33 cellular contexts compared by ENCODE assay signal in the genomic region with DNA sequence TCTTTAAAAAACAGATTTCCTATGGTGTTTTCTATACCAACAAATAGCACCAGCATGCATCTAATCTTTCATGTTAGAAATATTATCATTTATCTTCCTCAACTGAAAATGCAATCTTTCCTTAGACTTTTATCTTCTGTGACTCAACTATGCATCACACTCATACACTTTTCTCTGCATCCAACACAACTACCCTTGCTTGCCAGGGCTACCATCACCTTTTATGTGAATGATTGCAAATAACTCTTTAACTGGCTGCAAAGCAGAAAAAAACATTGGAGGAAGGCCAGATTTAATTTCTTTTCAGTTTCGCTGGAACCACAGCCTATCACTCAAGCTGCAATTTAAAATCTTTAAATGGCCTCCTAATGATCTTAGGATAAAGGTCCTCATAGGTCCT.
"Had no signal": no experiment of that assay in that cellular context is flagged by ENCODE, and none has a peak within 500 bp of the region (broad histone marks: within the 10 kb centered on the region; RNA-seq: fewer than 3 reads in every experiment).

No MANE protein-coding gene starts in this region.

- DNase-seq: activated CD4-positive, alpha-beta memory T cell treated with anti-CD3 and anti-CD28 coated beads for 36 hours; activated CD4-positive, alpha-beta T cell treated with anti-CD3 and anti-CD28 coated beads for 36 hours; activated CD4-positive, alpha-beta T cell treated with anti-CD3 and anti-CD28 coated beads, Interleukin-2, amount 10 ng/mL, durations not matched to agents 24 days and 14 days; activated CD4-positive, CD25-positive, alpha-beta regulatory T cell; activated CD4-positive, CD25-positive, alpha-beta regulatory T cell treated with anti-CD3 and anti-CD28 coated beads, Interleukin-2, amount 50 U/mL, for 72 hours; activated CD8-positive, alpha-beta memory T cell treated with anti-CD3 and anti-CD28 coated beads, Interleukin-2, amount 10 ng/mL, durations not matched to agents 7 days and 5 days; activated CD8-positive, alpha-beta memory T cell treated with anti-CD3 and anti-CD28 coated beads, Interleukin-2, amount 50 U/mL, for 4 hours; activated CD8-positive, alpha-beta T cell treated with anti-CD3 and anti-CD28 coated beads, Interleukin-2, amount 10 ng/mL, durations not matched to agents 7 days and 5 days; activated effector memory CD4-positive, alpha-beta T cell treated with anti-CD3 and anti-CD28 coated beads, Interleukin-2, amount 50 U/mL, for 16 hours; activated naive CD4-positive, alpha-beta T cell treated with anti-CD3 and anti-CD28 coated beads for 36 hours; activated naive CD8-positive, alpha-beta T cell treated with anti-CD3 and anti-CD28 coated beads for 36 hours; activated naive CD8-positive, alpha-beta T cell treated with anti-CD3 and anti-CD28 coated beads, Interleukin-2, amount 50 U/mL, for 24 hours; activated T-cell treated with anti-CD3 and anti-CD28 coated beads, Interleukin-2, amount 50 U/mL, for 1 hour; activated T-cell treated with anti-CD3 and anti-CD28 coated beads, Interleukin-2, amount 50 U/mL, for 48 hours; adrenal gland; amygdala; aorta; caudate nucleus; cortex of kidney; dermis blood vessel endothelial cell; effector CD4-positive, alpha-beta T cell; effector memory CD8-positive, alpha-beta T cell; esophagus squamous epithelium; foreskin melanocyte; heart right ventricle; T-helper 2 cell had no signal

- H3K36me3 ChIP-seq: adrenal gland, esophagus squamous epithelium, gastroesophageal sphincter, heart right ventricle had no signal

- FAIRE-seq: colon had no signal

- H3K4me1 Mint-ChIP-seq: activated CD4-positive, alpha-beta T cell treated with anti-CD3 and anti-CD28 coated beads for 36 hours; activated CD4-positive, alpha-beta T cell treated with anti-CD3 and anti-CD28 coated beads, Interleukin-2, amount 10 ng/mL, durations not matched to agents 24 days and 14 days; activated CD8-positive, alpha-beta memory T cell treated with anti-CD3 and anti-CD28 coated beads, Interleukin-2, amount 10 ng/mL, durations not matched to agents 7 days and 5 days; activated naive CD4-positive, alpha-beta T cell treated with anti-CD3 and anti-CD28 coated beads, Interleukin-2, amount 50 U/mL, for 24 hours; activated naive CD8-positive, alpha-beta T cell treated with anti-CD3 and anti-CD28 coated beads for 36 hours; activated naive CD8-positive, alpha-beta T cell treated with anti-CD3 and anti-CD28 coated beads, Interleukin-2, amount 50 U/mL, for 24 hours had no signal

- H3K9me3 Mint-ChIP-seq: activated CD4-positive, alpha-beta T cell treated with anti-CD3 and anti-CD28 coated beads, Interleukin-2, amount 10 ng/mL, durations not matched to agents 24 days and 14 days had no signal

- H2AFZ ChIP-seq: hepatocyte had no signal

- H3K79me2 ChIP-seq: hepatocyte had no signal

- H3K4me1 ChIP-seq: adrenal gland, esophagus squamous epithelium, gastroesophageal sphincter, heart right ventricle had no signal

- H3K9me3 ChIP-seq: adrenal gland, esophagus squamous epithelium, gastroesophageal sphincter had no signal

- H3K4me3 ChIP-seq: adrenal gland, esophagus squamous epithelium, gastroesophageal sphincter, heart right ventricle, hepatocyte had no signal

- H3K27me3 ChIP-seq: adrenal gland, esophagus squamous epithelium, gastroesophageal sphincter, heart right ventricle, hepatocyte had no signal

- H3K27ac ChIP-seq: adrenal gland, epithelial cell of prostate, esophagus squamous epithelium, gastroesophageal sphincter, heart right ventricle, hepatocyte had no signal

- H3K27ac Mint-ChIP-seq: activated CD4-positive, alpha-beta memory T cell treated with anti-CD3 and anti-CD28 coated beads for 36 hours; activated CD4-positive, alpha-beta T cell treated with anti-CD3 and anti-CD28 coated beads for 36 hours; activated CD4-positive, alpha-beta T cell treated with anti-CD3 and anti-CD28 coated beads, Interleukin-2, amount 10 ng/mL, durations not matched to agents 24 days and 14 days; activated CD8-positive, alpha-beta memory T cell treated with anti-CD3 and anti-CD28 coated beads, Interleukin-2, amount 10 ng/mL, durations not matched to agents 7 days and 5 days; activated CD8-positive, alpha-beta T cell treated with anti-CD3 and anti-CD28 coated beads, Interleukin-2, amount 10 ng/mL, durations not matched to agents 7 days and 5 days; activated naive CD4-positive, alpha-beta T cell treated with anti-CD3 and anti-CD28 coated beads for 36 hours; activated naive CD4-positive, alpha-beta T cell treated with anti-CD3 and anti-CD28 coated beads, Interleukin-2, amount 50 U/mL, for 24 hours; activated naive CD8-positive, alpha-beta T cell treated with anti-CD3 and anti-CD28 coated beads for 36 hours; activated naive CD8-positive, alpha-beta T cell treated with anti-CD3 and anti-CD28 coated beads, Interleukin-2, amount 50 U/mL, for 24 hours; activated T-helper 1 cell treated with anti-CD3 and anti-CD28 coated beads, Interleukin-12 subunit alpha, Interleukin-12 subunit beta, Interleukin-2, Interleukin-4 antibody, amounts not matched to agents 30 ng/mL and 10 ng/mL and 1 ng/mL, durations not matched to agents 14 hours and 24 hours and 36 hours; activated T-helper 2 cell treated with anti-CD3 and anti-CD28 coated beads, Interferon-gamma antibody, Interleukin-2, Interleukin-4, amounts not matched to agents 10 μg/mL and 5 μg/mL and 100 μg/mL, durations not matched to agents 14 hours and 24 hours and 36 hours; effector memory CD8-positive, alpha-beta T cell had no signal

- H3K27me3 Mint-ChIP-seq: activated CD4-positive, alpha-beta memory T cell treated with anti-CD3 and anti-CD28 coated beads for 36 hours; activated CD4-positive, alpha-beta T cell treated with anti-CD3 and anti-CD28 coated beads for 36 hours; activated CD4-positive, alpha-beta T cell treated with anti-CD3 and anti-CD28 coated beads, Interleukin-2, amount 10 ng/mL, durations not matched to agents 24 days and 14 days; activated CD8-positive, alpha-beta memory T cell treated with anti-CD3 and anti-CD28 coated beads, Interleukin-2, amount 10 ng/mL, durations not matched to agents 7 days and 5 days; activated naive CD4-positive, alpha-beta T cell treated with anti-CD3 and anti-CD28 coated beads, Interleukin-2, amount 50 U/mL, for 24 hours; activated naive CD8-positive, alpha-beta T cell treated with anti-CD3 and anti-CD28 coated beads for 36 hours; activated naive CD8-positive, alpha-beta T cell treated with anti-CD3 and anti-CD28 coated beads, Interleukin-2, amount 50 U/mL, for 24 hours; effector memory CD8-positive, alpha-beta T cell had no signal

- H3K4me3 Mint-ChIP-seq: activated CD4-positive, alpha-beta memory T cell treated with anti-CD3 and anti-CD28 coated beads for 36 hours; activated CD4-positive, alpha-beta T cell treated with anti-CD3 and anti-CD28 coated beads for 36 hours; activated CD4-positive, alpha-beta T cell treated with anti-CD3 and anti-CD28 coated beads, Interleukin-2, amount 10 ng/mL, durations not matched to agents 24 days and 14 days; activated CD8-positive, alpha-beta memory T cell treated with anti-CD3 and anti-CD28 coated beads, Interleukin-2, amount 10 ng/mL, durations not matched to agents 7 days and 5 days; activated CD8-positive, alpha-beta T cell treated with anti-CD3 and anti-CD28 coated beads, Interleukin-2, amount 10 ng/mL, durations not matched to agents 7 days and 5 days; activated naive CD4-positive, alpha-beta T cell treated with anti-CD3 and anti-CD28 coated beads for 36 hours; activated naive CD4-positive, alpha-beta T cell treated with anti-CD3 and anti-CD28 coated beads, Interleukin-2, amount 50 U/mL, for 24 hours; activated naive CD8-positive, alpha-beta T cell treated with anti-CD3 and anti-CD28 coated beads for 36 hours; activated naive CD8-positive, alpha-beta T cell treated with anti-CD3 and anti-CD28 coated beads, Interleukin-2, amount 50 U/mL, for 24 hours; activated T-helper 1 cell treated with anti-CD3 and anti-CD28 coated beads, Interleukin-12 subunit alpha, Interleukin-12 subunit beta, Interleukin-2, Interleukin-4 antibody, amounts not matched to agents 30 ng/mL and 10 ng/mL and 1 ng/mL, durations not matched to agents 14 hours and 24 hours and 36 hours; effector memory CD8-positive, alpha-beta T cell had no signal

- H3K4me2 ChIP-seq: hepatocyte had no signal

- H3K36me3 Mint-ChIP-seq: activated CD4-positive, alpha-beta memory T cell treated with anti-CD3 and anti-CD28 coated beads for 36 hours; activated CD8-positive, alpha-beta memory T cell treated with anti-CD3 and anti-CD28 coated beads, Interleukin-2, amount 10 ng/mL, durations not matched to agents 7 days and 5 days; activated naive CD4-positive, alpha-beta T cell treated with anti-CD3 and anti-CD28 coated beads, Interleukin-2, amount 50 U/mL, for 24 hours; activated naive CD8-positive, alpha-beta T cell treated with anti-CD3 and anti-CD28 coated beads for 36 hours had no signal
